23 cellular contexts compared by ENCODE assay signal in the genomic region with DNA sequence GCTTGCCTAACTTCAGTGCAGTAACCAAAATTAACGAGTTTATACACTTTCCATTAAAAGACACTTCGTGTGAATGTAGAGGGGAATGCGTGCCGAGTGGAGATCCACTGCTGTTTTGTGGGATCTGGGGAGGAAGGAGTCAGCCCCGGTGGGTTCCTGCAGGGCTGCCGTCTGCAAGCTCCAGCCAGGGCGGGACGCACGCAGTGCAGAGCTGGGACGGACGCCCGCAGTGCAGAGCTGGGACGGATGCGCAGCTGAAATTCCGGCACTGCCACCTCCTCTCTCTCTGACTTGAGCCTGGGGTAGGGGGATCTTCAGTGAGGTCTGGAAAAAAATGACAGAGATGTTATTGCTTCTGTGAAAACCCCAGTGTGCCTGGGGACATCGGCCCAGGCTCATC.
"Had no signal": no experiment of that assay in that cellular context is flagged by ENCODE, and none has a peak within 500 bp of the region (broad histone marks: within the 10 kb centered on the region; RNA-seq: fewer than 3 reads in every experiment).

No MANE protein-coding gene starts in this region.

- H3K27ac ChIP-seq: esophagus squamous epithelium, gastroesophageal sphincter, left lung, lower lobe of right lung, neural progenitor cell, parathyroid adenoma, prostate gland, right lobe of liver, suprapubic skin, thyroid gland had no signal

- H3K4me3 Mint-ChIP-seq: memory B cell; mesothelial cell of epicardium; natural killer cell; neural progenitor cell; stimulated activated effector memory CD8-positive, alpha-beta T cell treated with anti-CD3 and anti-CD28 coated beads, Interleukin-12 subunit alpha, Interleukin-12 subunit beta, amount 100 ng/mL, for 72 hours; type B pancreatic cell had no signal

- H3K27ac Mint-ChIP-seq: memory B cell; mesothelial cell of epicardium; neural progenitor cell; stimulated activated effector memory CD8-positive, alpha-beta T cell treated with anti-CD3 and anti-CD28 coated beads, Interleukin-12 subunit alpha, Interleukin-12 subunit beta, amount 100 ng/mL, for 72 hours; type B pancreatic cell had no signal

- H3K4me3 ChIP-seq: esophagus squamous epithelium, gastroesophageal sphincter, left lung, lower lobe of right lung, neural progenitor cell, prostate gland, right lobe of liver, suprapubic skin, thyroid gland had no signal

- H3K79me2 ChIP-seq: parathyroid adenoma had no signal

- H3K4me2 ChIP-seq: neural progenitor cell had no signal

- ATAC-seq: gastroesophageal sphincter; left lung; lower lobe of right lung; natural killer cell; right lobe of liver; stimulated activated effector memory CD8-positive, alpha-beta T cell treated with anti-CD3 and anti-CD28 coated beads, Interleukin-12 subunit alpha, Interleukin-12 subunit beta, amount 100 ng/mL, for 72 hours; stimulated activated naive CD8-positive, alpha-beta T cell treated with anti-CD3 and anti-CD28 coated beads, Interleukin-15, Interleukin-2, amounts not matched to agents 100 U/mL and 50 U/mL, for 24 hours had no signal

- DNase-seq: dermis blood vessel endothelial cell; esophagus squamous epithelium; foreskin fibroblast; glutamatergic neuron; islet precursor cell; lower lobe of right lung; natural killer cell; occipital lobe; right lobe of liver; stimulated activated CD4-positive, alpha-beta T cell treated with anti-CD3 and anti-CD28 coated beads, Interleukin-4, amount 100 ng/mL, for 1 hour; stimulated activated CD8-positive, alpha-beta memory T cell treated with anti-CD3 and anti-CD28 coated beads, Interleukin-4, amount 100 ng/mL, for 48 hours; stimulated activated naive CD8-positive, alpha-beta T cell treated with anti-CD3 and anti-CD28 coated beads, Interleukin-15, Interleukin-2, amounts not matched to agents 100 U/mL and 50 U/mL, for 24 hours; thyroid gland had no signal

- H3K4me1 ChIP-seq: lower lobe of right lung, parathyroid adenoma, prostate gland, right lobe of liver had no signal

- H3K36me3 Mint-ChIP-seq: mesothelial cell of epicardium; natural killer cell; neural progenitor cell; stimulated activated effector memory CD8-positive, alpha-beta T cell treated with anti-CD3 and anti-CD28 coated beads, Interleukin-12 subunit alpha, Interleukin-12 subunit beta, amount 100 ng/mL, for 72 hours; type B pancreatic cell had no signal

- H3K27me3 ChIP-seq: right lobe of liver had no signal

- H3K9me3 ChIP-seq: esophagus squamous epithelium, gastroesophageal sphincter, left lung, lower lobe of right lung, prostate gland, right lobe of liver, suprapubic skin, thyroid gland had no signal

- H3K9me3 Mint-ChIP-seq: mesothelial cell of epicardium, natural killer cell, neural progenitor cell, type B pancreatic cell had no signal

- H3K36me3 ChIP-seq: esophagus squamous epithelium, gastroesophageal sphincter, left lung, lower lobe of right lung, neural progenitor cell, prostate gland, right lobe of liver, suprapubic skin, thyroid gland had no signal

- H2AFZ ChIP-seq: neural progenitor cell, parathyroid adenoma had no signal
